In genomic region chr15:41936649-41937567, GRCh38 we compare ENCODE assay signal across 8 cellular contexts. TPM values are rescaled to one million over a fixed set of nuclear protein-coding genes. Genes with fewer than 3 reads are reported as not detected.
DNase-seq lines count a peak whose midpoint lies in the region; ATAC-seq and TF ChIP-seq lines count a peak whose summit lies in the region.

No MANE protein-coding gene starts in this region.

- no peak for TF ChIP-seq CTCF in coronary artery (IDR thresholded peaks at IDR 0.05)

- peak; percentile 24 for TF ChIP-seq POLR2A in GM19193 (IDR thresholded peaks at IDR 0.05; ENCODE audit: extremely low read depth, insufficient read depth, insufficient read length)

- H3K36me3 ChIP-seq in skeletal muscle tissue (ENCODE audit: control insufficient read depth in 3 of 3, insufficient read depth in 3 of 3, low read length in 3 of 3) = peaks cover 0 to 2% (median 0%) of the 10 kb centered on the region in 3 donors

- ATAC-seq in HG03439 (IDR thresholded peaks at IDR 0.05; ENCODE audit: unreplicated experiment) (no peak), GM21526 (IDR thresholded peaks at IDR 0.05; ENCODE audit: low FRiP score, unreplicated experiment) (no peak)

- peaks cover 16 to 32% (median 26%) of the 10 kb centered on the region in 3 donors for H3K4me1 ChIP-seq in skeletal muscle tissue (ENCODE audit: control insufficient read depth in 3 of 3, insufficient read depth in 3 of 3, low read length in 3 of 3)

- no peak overlapping the region for H3K9ac ChIP-seq in skeletal muscle tissue (ENCODE audit: low read depth in 1 of 3, low read length in 3 of 3)

- peak; percentile 87 for DNase-seq in activated CD4-positive, alpha-beta T cell treated with anti-CD3 and anti-CD28 coated beads for 48 hours
- DNase-seq in coronary artery (ENCODE audit: low spot score) (peak; percentile 72), RKO (ENCODE audit: low spot score) (no peak), LoVo (ENCODE audit: low spot score) (no peak)

- H3K27ac ChIP-seq in coronary artery = peak overlapping the region; percentile 13 to 67
- peak overlapping the region; percentile 83 for H3K27ac ChIP-seq in skeletal muscle tissue (ENCODE audit: low read depth, low read length)

- H3K4me3 ChIP-seq in coronary artery (no peak overlapping the region), skeletal muscle tissue (ENCODE audit: low read length in 3 of 3) (no peak overlapping the region)

- no peaks in the 10 kb centered on the region for H3K27me3 ChIP-seq in skeletal muscle tissue (ENCODE audit: control insufficient read depth in 3 of 3, insufficient read depth in 3 of 3, low read length in 3 of 3)

- H3K9me3 ChIP-seq in skeletal muscle tissue (ENCODE audit: control insufficient read depth in 3 of 3, low read length in 3 of 3) = no peaks in the 10 kb centered on the region

RNA-seq across cellular contexts. Expression of gene EHD4, which starts 35.4 kb away (rescaled TPM):
- total RNA-seq in skeletal muscle tissue = 24.0 TPM

RNA-seq across cellular contexts. Expression of gene SPTBN5, which starts 43.1 kb away (rescaled TPM):
- total RNA-seq in skeletal muscle tissue = 1.0 TPM

Comparison
In these comparisons a context has a peak if more than half of its experiments do, and no peak if none do; other contexts are left out.
1. DNase-seq: peak in activated CD4-positive, alpha-beta T cell treated with anti-CD3 and anti-CD28 coated beads for 48 hours (single experiment) and coronary artery (single experiment); none in RKO (single experiment) and LoVo (single experiment).